17 cellular contexts compared by ENCODE assay signal in genomic region chr18:67710639-67711038, GRCh38.
DNase-seq lines count a peak whose midpoint lies in the region; ATAC-seq, FAIRE-seq and TF ChIP-seq lines count a peak whose summit lies in the region.
"Had no signal": no experiment of that assay in that cellular context is flagged by ENCODE, and none has a peak within 500 bp of the region (broad histone marks: within the 10 kb centered on the region; RNA-seq: fewer than 3 reads in every experiment).

No MANE protein-coding gene starts in this region.

- in situ Hi-C loops in GM12878 (cut with MboI) (no loop called here), HepG2 (cut with HindIII; ENCODE audit: extremely low pct_ligation_motif_present, low pct_unique_long_range_greater_than_20kb) (no loop called here)

- TF ChIP-seq POLR2A in GM12878 (IDR thresholded peaks at IDR 0.05; ENCODE audit: low read depth, low read length): no peak
- no peak for TF ChIP-seq POLR2A in HepG2 (IDR thresholded peaks at IDR 0.05; ENCODE audit: insufficient read depth in 1 of 2, low read depth in 2 of 2, low read length in 2 of 2)

- BruUV-seq in GM12878 (replicated peaks; lab: Mats Ljungman, UMichigan): no TSS peak
- BruUV-seq in HepG2 (replicated peaks; lab: Mats Ljungman, UMichigan): no TSS peak

- H3K4me2 ChIP-seq in GM12878 (ENCODE audit: control insufficient read depth, insufficient read depth) (no peak overlapping the region), HepG2 (ENCODE audit: low read depth, low read length) (no peak overlapping the region)

- H3K27ac ChIP-seq in GM12878 (ENCODE audit: control insufficient read depth, insufficient read depth) (no peak overlapping the region), HepG2 (ENCODE audit: extremely low read length, insufficient read depth, low read length) (no peak overlapping the region), aorta (ENCODE audit: low read depth in 1 of 2, low read length in 2 of 2) (no peak overlapping the region)
- H3K27ac ChIP-seq: gastrocnemius medialis had no signal

- 53% methylated on average over 2 of the region's 2 CpGs for WGBS in GM12878 (ENCODE audit: insufficient coverage, insufficient replicate concordance, low lambda C conversion rate, missing lambda C conversion rate)
- WGBS in HepG2 (ENCODE audit: low lambda C conversion rate): 0% methylated on average over 2 of the region's 2 CpGs
- 79 to 81% methylated on average over 2 of the region's 2 CpGs for WGBS in aorta, 2 donors

- no peak for FAIRE-seq in GM12878 (lab: Jason Lieb, UNC)
- FAIRE-seq in HepG2 (lab: Jason Lieb, UNC): no peak
- FAIRE-seq: colon had no signal

- no peaks in the 10 kb centered on the region for H3K9me3 ChIP-seq in GM12878 (replicated peaks; ENCODE audit: control insufficient read depth, insufficient read depth, low read length)
- H3K9me3 ChIP-seq in HepG2 (ENCODE audit: low read length): no peaks in the 10 kb centered on the region
- H3K9me3 ChIP-seq in aorta (ENCODE audit: control insufficient read depth, low read length): no peaks in the 10 kb centered on the region
- H3K9me3 ChIP-seq: gastrocnemius medialis had no signal

- H3K9ac ChIP-seq in GM12878 (ENCODE audit: control insufficient read depth, insufficient read depth, low read length): no peak overlapping the region
- no peak overlapping the region for H3K9ac ChIP-seq in HepG2 (ENCODE audit: insufficient read depth, low read depth, low read length)

- H2AFZ ChIP-seq in GM12878 (ENCODE audit: control insufficient read depth, low read depth, low read length): no peak overlapping the region
- H2AFZ ChIP-seq in HepG2 (ENCODE audit: low read length): no peak overlapping the region

- ATAC-seq in GM12878 (peak; percentile 83), HepG2 (peak; percentile 88), aorta (ENCODE audit: low FRiP score) (no peak), GM19035 (IDR thresholded peaks at IDR 0.05; ENCODE audit: unreplicated experiment) (no peak)
- ATAC-seq: CD8-positive, alpha-beta T cell; gastrocnemius medialis; stimulated activated naive CD8-positive, alpha-beta T cell treated with anti-CD3 and anti-CD28 coated beads, Interleukin-15, amount 100 ng/mL, for 72 hours had no signal

- no peaks in the 10 kb centered on the region for H4K20me1 ChIP-seq in GM12878 (ENCODE audit: control insufficient read depth, insufficient read depth)
- H4K20me1 ChIP-seq in HepG2 (ENCODE audit: insufficient read depth, low read length): no peaks in the 10 kb centered on the region

- SMC1A ChIA-PET in GM12878 (lab: Charles Lee; ENCODE audit: uncharacterized antibody, unreplicated experiment): interaction anchor here (0.7 kb wide), 1 partner anchor 616 kb away, joined by 3 read pairs; no protein-coding TSS in a partner anchor

- CTCF ChIA-PET in GM12878 (lab: Yijun Ruan, JAX): interaction anchor here (1.4 kb wide), 1 partner anchor 9 kb away, joined by 4 read pairs; no protein-coding TSS in a partner anchor
- CTCF ChIA-PET in HepG2 (lab: Yijun Ruan, JAX; ENCODE audit: low intra/inter-chr PET ratio, low total read pairs): no interaction called here

- intact Hi-C loops in GM12878 (cut with micrococcal nuclease; ENCODE audit: unreplicated experiment): no loop called here
- intact Hi-C loops in HepG2 (cut with micrococcal nuclease; ENCODE audit: unreplicated experiment): loop anchor here (2.0 kb wide), 2 partner anchors 194 to 494 kb away; partner anchors contain the start of gene DSEL
- intact Hi-C loops in aorta (cut with DNase I): no loop called here

- TF ChIP-seq CTCF in GM06990 (IDR thresholded peaks at IDR 0.05; ENCODE audit: insufficient read depth, low read length, poor library complexity, severe bottlenecking) (peak; percentile 8), GM12878 (IDR thresholded peaks at IDR 0.05 in 2 of 3, conservative IDR thresholded peaks at IDR 0.05 in 1 of 3; ENCODE audit: control insufficient read depth in 2 of 3, extremely low read depth in 1 of 3, insufficient read depth in 1 of 3, low read depth in 3 of 3, low read length in 3 of 3) (peak in 2 of 3 experiments; percentile 10 to 13; a peak in 1 of 6 replicates), HepG2 (CRISPR knock-in tag; IDR thresholded peaks at IDR 0.05) (0 out of 2 replicates have a peak, but pooled peaks have one; percentile 31)

- POLR2A ChIA-PET in GM12878 (lab: Charles Lee): no interaction called here
- POLR2A ChIA-PET in HepG2 (lab: Yijun Ruan, JAX): no interaction called here

- H3K4me3 ChIP-seq in GM06990 (replicated peaks; ENCODE audit: low read depth, low read length): no peak overlapping the region
- no peak overlapping the region for H3K4me3 ChIP-seq in GM12878
- no peak overlapping the region for H3K4me3 ChIP-seq in HepG2 (replicated peaks in 1 of 3; ENCODE audit: insufficient read depth in 1 of 3, low read depth in 2 of 3, low read length in 3 of 3)
- H3K4me3 ChIP-seq in aorta (ENCODE audit: low read length in 2 of 2): no peak overlapping the region
- H3K4me3 ChIP-seq: gastrocnemius medialis had no signal

- no peak for TF ChIP-seq EP300 in GM12878 (IDR thresholded peaks at IDR 0.05; ENCODE audit: borderline replicate concordance in 1 of 2, control insufficient read depth in 1 of 2, low read depth in 2 of 2, low read length in 2 of 2)
- no peak for TF ChIP-seq EP300 in HepG2 (IDR thresholded peaks at IDR 0.05; ENCODE audit: low read depth in 2 of 2, low read length in 2 of 2)
- no peak for TF ChIP-seq EP300 in HepG2 (CRISPR knock-in tag; IDR thresholded peaks at IDR 0.05; ENCODE audit: borderline replicate concordance)

- H3K4me1 ChIP-seq in GM12878 (ENCODE audit: control insufficient read depth, insufficient read depth, low read length): no peaks in the 10 kb centered on the region
- H3K4me1 ChIP-seq in HepG2 (ENCODE audit: insufficient read depth, low read length): no peaks in the 10 kb centered on the region
- no peaks in the 10 kb centered on the region for H3K4me1 ChIP-seq in aorta (ENCODE audit: control insufficient read depth in 1 of 2, insufficient read depth in 2 of 2, low read length in 2 of 2)
- H3K4me1 ChIP-seq: gastrocnemius medialis had no signal

- RAD21 ChIA-PET in GM12878 (lab: Charles Lee; ENCODE audit: unreplicated experiment): no interaction called here

- TF ChIP-seq RAD21 in GM12878 (IDR thresholded peaks at IDR 0.05; ENCODE audit: insufficient read depth, low read depth, low read length): peak; percentile 22; the same call in 1 of the 2 replicates
- TF ChIP-seq RAD21 in HepG2 (CRISPR knock-in tag; IDR thresholded peaks at IDR 0.05): no peak

- H3K36me3 ChIP-seq in GM06990 (ENCODE audit: control insufficient read depth, insufficient read depth, low read length) (no peaks in the 10 kb centered on the region), GM12878 (ENCODE audit: control insufficient read depth in 2 of 2, insufficient read depth in 2 of 2, low read length in 1 of 2) (no peaks in the 10 kb centered on the region), HepG2 (replicated peaks in 1 of 2; ENCODE audit: control insufficient read depth in 1 of 2, insufficient read depth in 2 of 2, low read length in 2 of 2) (no peaks in the 10 kb centered on the region), aorta (ENCODE audit: control insufficient read depth in 1 of 2, insufficient read depth in 2 of 2, low read length in 1 of 2) (no peaks in the 10 kb centered on the region)
- H3K36me3 ChIP-seq: gastrocnemius medialis had no signal

- no peaks in the 10 kb centered on the region for H3K79me2 ChIP-seq in GM12878 (ENCODE audit: control insufficient read depth, insufficient read depth, low read length)
- no peaks in the 10 kb centered on the region for H3K79me2 ChIP-seq in HepG2 (ENCODE audit: insufficient read depth, low read length)

- H3K27me3 ChIP-seq in GM06990 (replicated peaks; ENCODE audit: control insufficient read depth, insufficient read depth, low read length) (no peaks in the 10 kb centered on the region), GM12878 (replicated peaks in 1 of 2; ENCODE audit: control insufficient read depth in 2 of 2, insufficient read depth in 2 of 2, low read length in 1 of 2) (no peaks in the 10 kb centered on the region), HepG2 (ENCODE audit: control insufficient read depth in 1 of 2, insufficient read depth in 2 of 2, low read length in 2 of 2) (no peaks in the 10 kb centered on the region), aorta (ENCODE audit: control insufficient read depth in 1 of 2, insufficient read depth in 2 of 2, low read length in 1 of 2) (no peaks in the 10 kb centered on the region)
- H3K27me3 ChIP-seq: gastrocnemius medialis had no signal

- no peak for DNase-seq in GM06990 (ENCODE audit: extremely low read depth, insufficient read length)
- DNase-seq in HT-29 (ENCODE audit: low spot score): peak; percentile 50
- no peak for DNase-seq in GM12878 (ENCODE audit: low read depth, low spot score)
- peak; percentile 15 for DNase-seq in HepG2 (ENCODE audit: low spot score)
- no peak for DNase-seq in aorta
- no peak for DNase-seq in inferior parietal cortex (ENCODE audit: extremely low spot score)
- DNase-seq in activated T-cell treated with anti-CD3 and anti-CD28 coated beads, Interleukin-2, amount 50 U/mL, for 1 hour: no peak
- DNase-seq: activated CD4-positive, alpha-beta T cell treated with anti-CD3 and anti-CD28 coated beads, Interleukin-2, amount 10 ng/mL, durations not matched to agents 24 days and 14 days; activated gamma-delta T cell; CD8-positive, alpha-beta T cell; gastrocnemius medialis; NCI-H524; stimulated activated CD4-positive, alpha-beta T cell treated with anti-CD3 and anti-CD28 coated beads, Interleukin-4, amount 100 ng/mL, for 1 hour; SW 1271 had no signal

TF ChIP-seq in GM12878, 131 proteins besides CTCF, POLR2A, EP300 and RAD21:
- TF ChIP-seq MYC (IDR thresholded peaks at IDR 0.05; ENCODE audit: insufficient read depth, insufficient read length, insufficient replicate concordance, low read length, severe bottlenecking) (no peak), FOXK2 (IDR thresholded peaks at IDR 0.05) (no peak), STAT3 (IDR thresholded peaks at IDR 0.05; ENCODE audit: low read depth, low read length) (no peak)

Comparison
In these comparisons a context has a peak if more than half of its experiments do, and no peak if none do; other contexts are left out.
1. DNase-seq: peak in HT-29 (single experiment) and HepG2 (single experiment); none in GM06990 (single experiment), GM12878 (single experiment), aorta (0 of 2), inferior parietal cortex (single experiment) and activated T-cell treated with anti-CD3 and anti-CD28 coated beads, Interleukin-2, amount 50 U/mL, for 1 hour (single experiment).
2. ATAC-seq: peak in GM12878 (single experiment) and HepG2 (single experiment); none in aorta (single experiment) and GM19035 (single experiment).
3. Peak in every context shown above with its lines, with median percentiles within 50 percentile points of each other: CTCF ChIP-seq.